ENCODE assay signal across 10 cellular contexts in the genomic region with DNA sequence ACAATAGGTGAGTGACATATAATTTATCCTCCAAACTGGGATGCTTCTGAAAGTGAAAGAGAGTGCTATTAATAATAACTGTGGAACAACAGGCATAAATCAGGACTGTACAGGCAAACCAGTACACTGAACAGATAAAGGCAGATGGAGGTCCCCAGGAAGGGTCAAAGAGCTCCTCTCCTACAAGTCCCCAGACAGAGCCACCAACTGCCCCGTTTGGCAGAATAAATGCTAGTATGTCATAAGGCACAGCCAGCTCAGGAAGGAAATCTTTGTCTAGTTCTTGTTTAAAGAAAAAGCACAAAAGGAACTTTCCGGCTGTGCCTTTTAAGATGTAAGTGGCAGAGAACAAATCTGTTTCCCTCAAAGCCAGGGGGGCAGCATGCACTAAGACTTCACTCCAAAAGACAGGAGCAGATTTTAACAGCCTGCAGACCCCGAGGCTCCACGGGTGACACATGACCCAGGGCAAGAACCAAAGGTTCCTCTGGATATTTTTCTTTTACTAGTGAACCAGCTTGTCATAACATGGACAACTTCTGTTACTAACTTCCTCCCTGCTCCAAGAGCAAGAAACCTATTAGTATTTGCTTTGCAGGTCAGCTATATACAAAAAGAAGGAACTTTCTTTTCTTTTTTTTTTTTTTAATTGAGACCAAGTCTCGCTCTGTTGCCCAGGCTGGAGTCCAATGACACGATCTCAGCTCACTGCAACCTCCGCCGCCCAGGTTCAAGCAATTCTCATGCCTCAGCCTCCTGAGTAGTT. TPM values are rescaled to one million over a fixed set of nuclear protein-coding genes. Genes with fewer than 3 reads are reported as not detected.
DNase-seq lines count a peak whose midpoint lies in the region; ATAC-seq and TF ChIP-seq lines count a peak whose summit lies in the region.
"Had no signal": no experiment of that assay in that cellular context is flagged by ENCODE, and none has a peak within 500 bp of the region (broad histone marks: within the 10 kb centered on the region; RNA-seq: fewer than 3 reads in every experiment).

No MANE protein-coding gene starts in this region.

- DNase-seq in heart right ventricle (no peak), left cardiac atrium (no peak), mammary epithelial cell (no peak), vagina (ENCODE audit: extremely low spot score in 2 of 2) (no peak), omental fat pad (ENCODE audit: low spot score) (no peak)
- DNase-seq in naive thymus-derived CD4-positive, alpha-beta T cell, result peak in 6 of 9 donors; percentile 45 to 61 (median 54)
- DNase-seq: NCI-H774; stimulated activated CD4-positive, alpha-beta T cell treated with anti-CD3 and anti-CD28 coated beads, Interleukin-4, amount 100 ng/mL, for 4 hours had no signal

- in situ Hi-C loops in mammary epithelial cell (cut with MboI; ENCODE audit: low sequenced_read_pairs in 2 of 2), result no loop called here

- dilution Hi-C loops in mammary epithelial cell (cut with HindIII; ENCODE audit: low sequenced_read_pairs), result no loop called here

- H3K27me3 Mint-ChIP-seq in naive thymus-derived CD4-positive, alpha-beta T cell, result no peaks in the 10 kb centered on the region

- TF ChIP-seq CTCF in heart right ventricle (IDR thresholded peaks at IDR 0.05) (no peak), mammary epithelial cell (conservative IDR thresholded peaks at IDR 0.05 in 1 of 2, IDR thresholded peaks at IDR 0.05 in 1 of 2; ENCODE audit: extremely low read depth in 1 of 2, insufficient read depth in 1 of 2, low read depth in 1 of 2, low read length in 2 of 2) (no peak), vagina (IDR thresholded peaks at IDR 0.05) (no peak), omental fat pad (IDR thresholded peaks at IDR 0.05) (no peak)

- peaks cover 92% of the 10 kb centered on the region for H3K79me2 ChIP-seq in mammary epithelial cell (ENCODE audit: insufficient read depth, low read length)

- H3K4me2 ChIP-seq in mammary epithelial cell (ENCODE audit: insufficient read depth, low read depth, low read length), result peak overlapping the region; percentile 61

- no peaks in the 10 kb centered on the region for H3K9me3 Mint-ChIP-seq in naive thymus-derived CD4-positive, alpha-beta T cell

- H2AFZ ChIP-seq in mammary epithelial cell (ENCODE audit: low read depth, low read length), result no peak overlapping the region

- no peaks in the 10 kb centered on the region for H3K27me3 ChIP-seq in heart right ventricle
- no peaks in the 10 kb centered on the region for H3K27me3 ChIP-seq in mammary epithelial cell (ENCODE audit: insufficient read depth, low read length)
- H3K27me3 ChIP-seq in naive thymus-derived CD4-positive, alpha-beta T cell (ENCODE audit: control insufficient read depth in 2 of 2, insufficient read depth in 2 of 2, low read length in 2 of 2), result no peaks in the 10 kb centered on the region
- H3K27me3 ChIP-seq in vagina, result no peaks in the 10 kb centered on the region

- H3K9ac ChIP-seq in mammary epithelial cell (ENCODE audit: insufficient read depth, low read length), result peak overlapping the region; percentile 38

- H3K4me1 Mint-ChIP-seq in naive thymus-derived CD4-positive, alpha-beta T cell, result peaks cover 74 to 100% (median 92%) of the 10 kb centered on the region in 7 donors

- peak overlapping the region; percentile 68 to 92 (median 85) for H3K4me3 Mint-ChIP-seq in naive thymus-derived CD4-positive, alpha-beta T cell

- peaks cover 0 to 100% (median 56%) of the 10 kb centered on the region in 9 donors for H3K36me3 ChIP-seq in heart right ventricle
- peaks cover 48% of the 10 kb centered on the region for H3K36me3 ChIP-seq in mammary epithelial cell (ENCODE audit: insufficient read depth, low read length)
- peaks cover 22 to 64% (median 47%) of the 10 kb centered on the region in 3 experiments for H3K36me3 ChIP-seq in naive thymus-derived CD4-positive, alpha-beta T cell (ENCODE audit: control insufficient read depth in 2 of 3, insufficient read depth in 3 of 3, low read length in 3 of 3)
- H3K36me3 ChIP-seq in vagina, result peaks cover 0 to 35% of the 10 kb centered on the region in 2 donors

- WGBS in heart right ventricle, 2 donors, result 43 to 56% methylated on average over 8 of the region's 8 CpGs
- 56% methylated on average over 8 of the region's 8 CpGs for WGBS in mammary epithelial cell (ENCODE audit: low coverage, missing lambda C conversion rate)

- peaks cover 17 to 58% (median 40%) of the 10 kb centered on the region in 5 donors for H3K36me3 Mint-ChIP-seq in naive thymus-derived CD4-positive, alpha-beta T cell

- peaks cover 4% of the 10 kb centered on the region for H4K20me1 ChIP-seq in mammary epithelial cell (ENCODE audit: insufficient read depth, low read length)

- H3K4me3 ChIP-seq in heart right ventricle, result no peak overlapping the region
- no peak overlapping the region for H3K4me3 ChIP-seq in mammary epithelial cell (replicated peaks in 1 of 3; ENCODE audit: insufficient read depth in 1 of 3, low read depth in 2 of 3, low read length in 3 of 3)
- peak overlapping the region; percentile 1 for H3K4me3 ChIP-seq in naive thymus-derived CD4-positive, alpha-beta T cell (ENCODE audit: low read length)
- H3K4me3 ChIP-seq in vagina, result no peak overlapping the region

- intact Hi-C loops in heart right ventricle (cut with DNase I), result loop anchor here in 1 of 10 donors (5.0 kb wide), 2 partner anchors 35 to 50 kb away; a partner anchor contains a TSS
- intact Hi-C loops in left cardiac atrium (cut with DNase I), result loop anchor here in 1 of 2 donors (5.0 kb wide), 1 partner anchor 50 kb away; a partner anchor contains a TSS
- intact Hi-C loops in mammary epithelial cell (cut with micrococcal nuclease), result no loop called here
- intact Hi-C loops in naive thymus-derived CD4-positive, alpha-beta T cell (cut with micrococcal nuclease), result no loop called here
- intact Hi-C loops in vagina (cut with DNase I), result no loop called here

- ATAC-seq in heart right ventricle (peak in 1 of 8 donors; percentile 2), left cardiac atrium (no peak), GM21526 (IDR thresholded peaks at IDR 0.05; ENCODE audit: low FRiP score, unreplicated experiment) (no peak), GM19455 (IDR thresholded peaks at IDR 0.05; ENCODE audit: unreplicated experiment) (no peak), omental fat pad (ENCODE audit: low FRiP score) (no peak)
- ATAC-seq in naive thymus-derived CD4-positive, alpha-beta T cell, result peak; percentile 21

- CTCF ChIA-PET in mammary epithelial cell (lab: Charles Lee; ENCODE audit: low non-redundant PET), result no interaction called here
- CTCF ChIA-PET in naive thymus-derived CD4-positive, alpha-beta T cell (lab: Charles Lee), result interaction anchor here (0.5 to 2.0 kb wide), 7 partner anchors 9 to 133 kb away, joined by 3 to 5 read pairs (median 4); no protein-coding TSS in a partner anchor

- H3K4me1 ChIP-seq in heart right ventricle (peaks cover 56 to 100% (median 99%) of the 10 kb centered on the region in 9 donors), mammary epithelial cell (ENCODE audit: insufficient read depth, low read length) (peaks cover 80% of the 10 kb centered on the region), vagina (peaks cover 84% of the 10 kb centered on the region)
- peaks cover 96 to 97% of the 10 kb centered on the region in 2 donors for H3K4me1 ChIP-seq in naive thymus-derived CD4-positive, alpha-beta T cell (ENCODE audit: control insufficient read depth in 2 of 2, insufficient read depth in 2 of 2, low read length in 2 of 2)

- no TSS peak for BruUV-seq in mammary epithelial cell (replicated peaks; lab: Mats Ljungman, UMichigan)

- H3K27ac ChIP-seq in heart right ventricle (peak overlapping the region; percentile 84 to 98 (median 96)), mammary epithelial cell (ENCODE audit: insufficient read depth, low read depth, low read length) (peak overlapping the region; percentile 99), vagina (peak overlapping the region; percentile 97)
- H3K27ac ChIP-seq in naive thymus-derived CD4-positive, alpha-beta T cell (ENCODE audit: low read depth, low read length), result peak overlapping the region; percentile 82

- peak overlapping the region; percentile 90 to 100 (median 98) for H3K27ac Mint-ChIP-seq in naive thymus-derived CD4-positive, alpha-beta T cell

- POLR2A ChIA-PET in naive thymus-derived CD4-positive, alpha-beta T cell (lab: Charles Lee), result interaction anchor here (0.6 to 47.8 kb wide), 9 partner anchors 9 to 133 kb away, joined by 3 to 1512 read pairs (median 7); a partner anchor contains a TSS

- H3K9me3 ChIP-seq in heart right ventricle (no peaks in the 10 kb centered on the region), mammary epithelial cell (replicated peaks; ENCODE audit: insufficient read depth, low read length) (no peaks in the 10 kb centered on the region), vagina (no peaks in the 10 kb centered on the region)
- H3K9me3 ChIP-seq in naive thymus-derived CD4-positive, alpha-beta T cell (ENCODE audit: control insufficient read depth in 2 of 3, low read length in 3 of 3), result no peaks in the 10 kb centered on the region

- TF ChIP-seq POLR2A in vagina (IDR thresholded peaks at IDR 0.05), result no peak

RNA-seq across cellular contexts. Expression of a gene that starts 50.2 kb away (rescaled TPM):
- total RNA-seq in heart right ventricle (100 to 1,000 TPM; 132 to 345 (median 189) TPM), left cardiac atrium (100 to 1,000 TPM; 225 to 367 TPM), mammary epithelial cell (1,000 to 10,000 TPM; 1,183 to 1,246 TPM), vagina (333 TPM), omental fat pad (100 to 1,000 TPM; 225 to 463 (median 370) TPM)
- polyA plus RNA-seq in heart right ventricle (100 to 1,000 TPM; 134 to 243 TPM), mammary epithelial cell (295 TPM)
- polyA minus RNA-seq in mammary epithelial cell, result 996 TPM
- total RNA-seq in naive thymus-derived CD4-positive, alpha-beta T cell, result 100 to 1,000 TPM; 650 to 900 (median 803) TPM
- 100 to 1,000 TPM in 1 of 2 donors, 10 to 100 TPM in 1; 95.5 to 501 TPM for polyA plus RNA-seq in naive thymus-derived CD4-positive, alpha-beta T cell

Comparison
In these comparisons a context has a peak if more than half of its experiments do, and no peak if none do; other contexts are left out.
1. DNase-seq: peak in naive thymus-derived CD4-positive, alpha-beta T cell (6 of 9); none in heart right ventricle (0 of 2), left cardiac atrium (single experiment), mammary epithelial cell (single experiment), vagina (0 of 2) and omental fat pad (single experiment).
2. Peak in every context shown above with its lines, with median percentiles within 50 percentile points of each other: H3K27ac ChIP-seq.